Comparison of ENCODE assay signal across 8 cellular contexts in the genomic region with DNA sequence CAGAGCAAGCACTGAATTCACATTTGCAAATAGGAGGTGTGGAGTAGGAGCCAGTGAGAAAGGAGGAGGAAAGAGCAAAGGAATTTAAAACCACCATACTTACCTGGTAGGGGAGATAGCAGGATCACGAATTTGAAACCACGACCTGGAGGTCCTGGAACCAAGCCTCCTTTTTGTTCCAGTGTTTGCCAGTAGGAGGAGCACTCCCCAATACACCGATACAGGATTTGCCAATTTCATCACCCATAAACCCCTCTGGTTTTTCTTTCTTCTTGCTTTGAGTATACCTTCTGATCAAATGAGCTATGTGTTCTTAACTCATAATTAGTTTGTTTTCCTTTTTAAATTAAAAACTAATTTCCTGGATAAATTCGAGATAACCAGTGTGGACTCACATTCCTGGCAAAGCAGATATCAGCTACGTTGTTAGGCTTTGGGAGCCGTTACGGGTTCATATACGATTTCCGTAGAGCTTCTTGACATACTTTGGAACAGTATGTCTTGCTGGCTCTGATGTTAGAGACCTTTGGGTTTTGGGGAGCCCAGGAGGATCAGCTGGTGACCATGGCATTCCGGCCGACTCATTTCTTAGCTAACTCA. TPM values are rescaled to one million over a fixed set of nuclear protein-coding genes. Genes with fewer than 3 reads are reported as not detected.
DNase-seq lines count a peak whose midpoint lies in the region; ATAC-seq and TF ChIP-seq lines count a peak whose summit lies in the region.

No MANE protein-coding gene starts in this region.

- no peak overlapping the region for H3K4me3 Mint-ChIP-seq in activated CD4-positive, alpha-beta T cell treated with anti-CD3 and anti-CD28 coated beads, Interleukin-2, amount 10 ng/mL, durations not matched to agents 24 days and 14 days

- no peaks in the 10 kb centered on the region for H3K9me3 ChIP-seq in tibial nerve

- peaks cover 8% of the 10 kb centered on the region for H3K9me3 Mint-ChIP-seq in activated CD4-positive, alpha-beta T cell treated with anti-CD3 and anti-CD28 coated beads, Interleukin-2, amount 10 ng/mL, durations not matched to agents 24 days and 14 days

- intact Hi-C loops in activated CD4-positive, alpha-beta T cell treated with anti-CD3 and anti-CD28 coated beads, Interleukin-2, amount 10 ng/mL, durations not matched to agents 24 days and 14 days (cut with micrococcal nuclease), result loop anchor here (2.0 to 5.0 kb wide), 3 partner anchors 54 to 476 kb away; a partner anchor contains a TSS

- TF ChIP-seq POLR2A in tibial nerve (IDR thresholded peaks at IDR 0.05), result no peak
- TF ChIP-seq POLR2A in GM18505 (IDR thresholded peaks at IDR 0.05; ENCODE audit: borderline replicate concordance, extremely low read depth, insufficient read depth, insufficient read length), result no peak

- H3K27me3 Mint-ChIP-seq in activated CD4-positive, alpha-beta T cell treated with anti-CD3 and anti-CD28 coated beads, Interleukin-2, amount 10 ng/mL, durations not matched to agents 24 days and 14 days, result peaks cover 4% of the 10 kb centered on the region

- H3K27me3 ChIP-seq in tibial nerve, result no peaks in the 10 kb centered on the region

- ATAC-seq in GM19468 (IDR thresholded peaks at IDR 0.05; ENCODE audit: extremely low read depth, unreplicated experiment) (peak; percentile 30), GM18505 (IDR thresholded peaks at IDR 0.05; ENCODE audit: unreplicated experiment) (no peak), GM19467 (IDR thresholded peaks at IDR 0.05; ENCODE audit: unreplicated experiment) (no peak)

- peak in 4 of 5 experiments; percentile 23 to 40 (median 25) for TF ChIP-seq CTCF in tibial nerve (IDR thresholded peaks at IDR 0.05)

- WGBS in tibial nerve, 2 donors, result 79 to 81% methylated on average over 11 of the region's 11 CpGs

- no peak overlapping the region for H3K27ac ChIP-seq in tibial nerve

- DNase-seq in A172 (ENCODE audit: low spot score) (peak; percentile 11), germinal center (ENCODE audit: low spot score) (peak; percentile 41), tibial nerve (ENCODE audit: low spot score in 2 of 2) (no peak), H4 (ENCODE audit: low spot score) (no peak)
- peak; percentile 75 for DNase-seq in activated CD4-positive, alpha-beta T cell treated with anti-CD3 and anti-CD28 coated beads, Interleukin-2, amount 10 ng/mL, durations not matched to agents 24 days and 14 days

- peaks cover 0 to 17% (median under 1%) of the 10 kb centered on the region in 4 donors for H3K4me1 ChIP-seq in tibial nerve

- peaks cover 2% of the 10 kb centered on the region for H3K4me1 Mint-ChIP-seq in activated CD4-positive, alpha-beta T cell treated with anti-CD3 and anti-CD28 coated beads, Interleukin-2, amount 10 ng/mL, durations not matched to agents 24 days and 14 days

- H3K4me3 ChIP-seq in tibial nerve, result no peak overlapping the region

- H3K36me3 ChIP-seq in tibial nerve, result no peaks in the 10 kb centered on the region

- no peak for TF ChIP-seq EP300 in tibial nerve (IDR thresholded peaks at IDR 0.05)

- no peaks in the 10 kb centered on the region for H3K36me3 Mint-ChIP-seq in activated CD4-positive, alpha-beta T cell treated with anti-CD3 and anti-CD28 coated beads, Interleukin-2, amount 10 ng/mL, durations not matched to agents 24 days and 14 days (ENCODE audit: low read depth)

- H3K27ac Mint-ChIP-seq in activated CD4-positive, alpha-beta T cell treated with anti-CD3 and anti-CD28 coated beads, Interleukin-2, amount 10 ng/mL, durations not matched to agents 24 days and 14 days, result no peak overlapping the region

RNA-seq across cellular contexts. Expression of a gene that starts 22.7 kb away (rescaled TPM):
- 0.19 and 1.9 TPM in 2 replicates for total RNA-seq in A172 (2014; rRNA removed; shearing (Covaris generic))
- total RNA-seq in activated CD4-positive, alpha-beta T cell treated with anti-CD3 and anti-CD28 coated beads, Interleukin-2, amount 10 ng/mL, durations not matched to agents 24 days and 14 days, result not detected in 2 replicates
- not detected for total RNA-seq in tibial nerve
- total RNA-seq in H4 (2014; rRNA removed; shearing (Covaris generic)), result 0.94 and 1.4 TPM in 2 replicates

RNA-seq across cellular contexts. Expression of a gene that starts 53.6 kb away (rescaled TPM):
- total RNA-seq in A172 (2014; rRNA removed; shearing (Covaris generic)), result 12.7 and 14.2 TPM in 2 replicates
- 14.1 and 14.3 TPM in 2 replicates for total RNA-seq in activated CD4-positive, alpha-beta T cell treated with anti-CD3 and anti-CD28 coated beads, Interleukin-2, amount 10 ng/mL, durations not matched to agents 24 days and 14 days
- total RNA-seq in tibial nerve, result 1 to 10 TPM; 9.0 to 9.3 (median 9.1) TPM
- total RNA-seq in H4 (2014; rRNA removed; shearing (Covaris generic)), result 4.0 TPM in 2 replicates

Comparison
In these comparisons a context has a peak if more than half of its experiments do, and no peak if none do; other contexts are left out.
1. DNase-seq: peak in A172 (single experiment), activated CD4-positive, alpha-beta T cell treated with anti-CD3 and anti-CD28 coated beads, Interleukin-2, amount 10 ng/mL, durations not matched to agents 24 days and 14 days (single experiment) and germinal center (single experiment); none in tibial nerve (0 of 2) and H4 (single experiment).